Comparison of ENCODE assay signal across 1 cellular context in the genomic region with DNA sequence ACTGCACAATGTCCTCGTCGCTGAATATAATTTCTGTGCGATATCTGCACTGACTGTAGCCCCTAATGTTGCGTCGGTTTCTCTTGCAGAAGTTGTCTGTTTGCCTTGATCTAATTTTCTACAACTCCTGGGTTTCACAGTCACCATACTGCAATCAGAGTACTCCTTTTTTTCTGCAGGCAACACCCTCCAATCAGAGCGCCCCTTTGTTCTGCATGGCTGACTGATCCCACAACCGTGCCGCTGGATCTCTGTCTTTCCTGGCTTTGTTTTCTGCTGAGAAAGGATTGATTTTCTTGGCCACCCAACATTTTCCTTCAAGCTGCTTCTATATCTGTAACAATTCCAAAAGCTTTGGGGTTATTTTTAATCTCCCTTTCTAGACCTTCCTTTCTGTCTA.
TF ChIP-seq lines count a peak whose summit lies in the region.

No MANE protein-coding gene starts in this region.

TF ChIP-seq in GM23338, 12 proteins besides CTCF, POLR2A, EP300 and RAD21 (continued from another document):
- TF ChIP-seq, protein P1, sequence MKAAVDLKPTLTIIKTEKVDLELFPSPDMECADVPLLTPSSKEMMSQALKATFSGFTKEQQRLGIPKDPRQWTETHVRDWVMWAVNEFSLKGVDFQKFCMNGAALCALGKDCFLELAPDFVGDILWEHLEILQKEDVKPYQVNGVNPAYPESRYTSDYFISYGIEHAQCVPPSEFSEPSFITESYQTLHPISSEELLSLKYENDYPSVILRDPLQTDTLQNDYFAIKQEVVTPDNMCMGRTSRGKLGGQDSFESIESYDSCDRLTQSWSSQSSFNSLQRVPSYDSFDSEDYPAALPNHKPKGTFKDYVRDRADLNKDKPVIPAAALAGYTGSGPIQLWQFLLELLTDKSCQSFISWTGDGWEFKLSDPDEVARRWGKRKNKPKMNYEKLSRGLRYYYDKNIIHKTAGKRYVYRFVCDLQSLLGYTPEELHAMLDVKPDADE (IDR thresholded peaks at IDR 0.05): no peak
- no peak for TF ChIP-seq EZH2 (IDR thresholded peaks at IDR 0.05; ENCODE audit: low read depth, unreplicated experiment)
- no peak for TF ChIP-seq REST (IDR thresholded peaks at IDR 0.05; ENCODE audit: unreplicated experiment)
- no peak for TF ChIP-seq POLR2AphosphoS5 (IDR thresholded peaks at IDR 0.05; ENCODE audit: low read depth)
- TF ChIP-seq JUNB (IDR thresholded peaks at IDR 0.05; ENCODE audit: unreplicated experiment): no peak
- TF ChIP-seq NANOG (IDR thresholded peaks at IDR 0.05; ENCODE audit: borderline replicate concordance): no peak
